In the genomic region with DNA sequence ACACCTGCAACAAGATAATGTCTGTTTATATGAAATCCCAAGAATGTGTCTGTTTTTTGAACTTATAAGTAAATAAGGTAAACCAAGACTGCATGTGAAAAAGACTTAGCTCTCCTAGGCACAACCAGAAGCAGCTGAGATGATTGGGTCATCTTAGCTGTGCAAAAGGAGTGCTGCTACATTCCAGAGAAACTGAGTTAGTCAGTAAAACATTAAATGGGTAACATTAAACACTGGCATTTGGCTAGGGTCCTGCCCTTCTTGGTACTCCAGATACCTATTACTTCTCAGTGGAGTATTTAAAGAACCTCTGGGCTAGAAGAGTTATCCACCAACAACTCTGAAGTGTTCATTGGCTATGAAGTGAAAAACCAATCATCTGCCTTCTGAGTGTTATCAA, we compare ENCODE assay signal across 29 cellular contexts.
"Had no signal": no experiment of that assay in that cellular context is flagged by ENCODE, and none has a peak within 500 bp of the region (broad histone marks: within the 10 kb centered on the region; RNA-seq: fewer than 3 reads in every experiment).

No MANE protein-coding gene starts in this region.

- H3K4me3 ChIP-seq: adrenal gland, ascending aorta, breast epithelium, cardiac muscle cell, colonic mucosa, esophagus squamous epithelium, gastroesophageal sphincter had no signal

- H3K4me1 ChIP-seq: ascending aorta, breast epithelium, colonic mucosa had no signal

- H3K27me3 Mint-ChIP-seq: activated B cell treated with CpG ODN at 0.5 μM for 24 hours; activated CD8-positive, alpha-beta T cell treated with anti-CD3 and anti-CD28 coated beads for 36 hours; activated naive CD4-positive, alpha-beta T cell treated with anti-CD3 and anti-CD28 coated beads, Interleukin-2, amount 50 U/mL, for 24 hours; activated naive CD8-positive, alpha-beta T cell treated with anti-CD3 and anti-CD28 coated beads for 36 hours; activated naive CD8-positive, alpha-beta T cell treated with anti-CD3 and anti-CD28 coated beads, Interleukin-2, amount 50 U/mL, for 24 hours; brain had no signal

- H3K4me1 Mint-ChIP-seq: brain had no signal

- H3K27ac ChIP-seq: adrenal gland, ascending aorta, breast epithelium, cardiac muscle cell, colonic mucosa, epithelial cell of prostate, esophagus squamous epithelium, gastroesophageal sphincter, VCaP had no signal

- H3K27ac Mint-ChIP-seq: activated B cell treated with CpG ODN at 0.5 μM for 24 hours; activated CD8-positive, alpha-beta T cell treated with anti-CD3 and anti-CD28 coated beads for 36 hours; activated naive CD4-positive, alpha-beta T cell treated with anti-CD3 and anti-CD28 coated beads for 36 hours; activated naive CD8-positive, alpha-beta T cell treated with anti-CD3 and anti-CD28 coated beads for 36 hours; activated naive CD8-positive, alpha-beta T cell treated with anti-CD3 and anti-CD28 coated beads, Interleukin-2, amount 50 U/mL, for 24 hours; activated T-helper 2 cell treated with anti-CD3 and anti-CD28 coated beads, Interferon-gamma antibody, Interleukin-2, Interleukin-4, amounts not matched to agents 10 μg/mL and 5 μg/mL and 100 μg/mL, durations not matched to agents 14 hours and 24 hours and 36 hours; brain had no signal

- H3K27me3 ChIP-seq: adrenal gland, ascending aorta, breast epithelium, cardiac muscle cell, colonic mucosa, esophagus squamous epithelium, gastroesophageal sphincter had no signal

- H3K36me3 ChIP-seq: breast epithelium, cardiac muscle cell, colonic mucosa had no signal

- ATAC-seq: activated CD4-positive, CD25-positive, alpha-beta regulatory T cell treated with anti-CD3 and anti-CD28 coated beads, Interleukin-2, amount 50 U/mL, for 24 hours; activated CD8-positive, alpha-beta T cell treated with anti-CD3 and anti-CD28 coated beads for 36 hours; activated naive CD8-positive, alpha-beta T cell treated with anti-CD3 and anti-CD28 coated beads, Interleukin-2, amount 50 U/mL, for 24 hours; activated T-cell treated with anti-CD3 and anti-CD28 coated beads, Interleukin-2, amount 50 U/mL, for 4 hours; gastroesophageal sphincter had no signal

- H3K9me3 ChIP-seq: adrenal gland, ascending aorta, breast epithelium, colonic mucosa, esophagus squamous epithelium, gastroesophageal sphincter had no signal

- DNase-seq: activated B cell treated with CpG ODN at 0.5 μM for 24 hours; activated CD4-positive, alpha-beta T cell treated with anti-CD3 and anti-CD28 coated beads for 48 hours; activated CD4-positive, alpha-beta T cell treated with anti-CD3 and anti-CD28 coated beads, Interleukin-2, amount 50 U/mL, for 1 hour; activated CD4-positive, alpha-beta T cell treated with anti-CD3 and anti-CD28 coated beads, Interleukin-2, amount 50 U/mL, for 48 hours; activated CD8-positive, alpha-beta memory T cell treated with anti-CD3 and anti-CD28 coated beads for 24 hours; activated CD8-positive, alpha-beta T cell treated with anti-CD3 and anti-CD28 coated beads for 36 hours; activated effector memory CD4-positive, alpha-beta T cell treated with anti-CD3 and anti-CD28 coated beads, Interleukin-2, amount 50 U/mL, for 16 hours; activated naive CD4-positive, alpha-beta T cell treated with anti-CD3 and anti-CD28 coated beads for 36 hours; activated naive CD8-positive, alpha-beta T cell treated with anti-CD3 and anti-CD28 coated beads for 36 hours; activated naive CD8-positive, alpha-beta T cell treated with anti-CD3 and anti-CD28 coated beads, Interleukin-2, amount 50 U/mL, for 24 hours; activated T-cell treated with anti-CD3 and anti-CD28 coated beads, Interleukin-2, amount 50 U/mL, for 4 hours; adrenal gland; central memory CD4-positive, alpha-beta T cell; cerebellar nuclear complex; colonic mucosa; effector CD8-positive, alpha-beta T cell; esophagus squamous epithelium; foreskin melanocyte; T-helper 2 cell had no signal

- H3K9me3 Mint-ChIP-seq: activated B cell treated with CpG ODN at 0.5 μM for 24 hours; activated CD8-positive, alpha-beta T cell treated with anti-CD3 and anti-CD28 coated beads for 36 hours; activated naive CD4-positive, alpha-beta T cell treated with anti-CD3 and anti-CD28 coated beads for 36 hours; activated naive CD4-positive, alpha-beta T cell treated with anti-CD3 and anti-CD28 coated beads, Interleukin-2, amount 50 U/mL, for 24 hours; activated naive CD8-positive, alpha-beta T cell treated with anti-CD3 and anti-CD28 coated beads for 36 hours; activated naive CD8-positive, alpha-beta T cell treated with anti-CD3 and anti-CD28 coated beads, Interleukin-2, amount 50 U/mL, for 24 hours; activated T-cell treated with anti-CD3 and anti-CD28 coated beads, Interleukin-2, amount 50 U/mL, for 4 hours; activated T-helper 2 cell treated with anti-CD3 and anti-CD28 coated beads, Interferon-gamma antibody, Interleukin-2, Interleukin-4, amounts not matched to agents 10 μg/mL and 5 μg/mL and 100 μg/mL, durations not matched to agents 14 hours and 24 hours and 36 hours; brain had no signal

- H3K4me3 Mint-ChIP-seq: activated B cell treated with CpG ODN at 0.5 μM for 24 hours; activated CD8-positive, alpha-beta T cell treated with anti-CD3 and anti-CD28 coated beads for 36 hours; activated naive CD4-positive, alpha-beta T cell treated with anti-CD3 and anti-CD28 coated beads for 36 hours; activated naive CD4-positive, alpha-beta T cell treated with anti-CD3 and anti-CD28 coated beads, Interleukin-2, amount 50 U/mL, for 24 hours; activated naive CD8-positive, alpha-beta T cell treated with anti-CD3 and anti-CD28 coated beads for 36 hours; activated naive CD8-positive, alpha-beta T cell treated with anti-CD3 and anti-CD28 coated beads, Interleukin-2, amount 50 U/mL, for 24 hours; activated T-cell treated with anti-CD3 and anti-CD28 coated beads, Interleukin-2, amount 50 U/mL, for 4 hours; brain had no signal
